15 cellular contexts compared by ENCODE assay signal in genomic region chr19:7342143-7342542, GRCh38.
"Had no signal": no experiment of that assay in that cellular context is flagged by ENCODE, and none has a peak within 500 bp of the region (broad histone marks: within the 10 kb centered on the region; RNA-seq: fewer than 3 reads in every experiment).

No MANE protein-coding gene starts in this region.

- H3K4me3 ChIP-seq: adrenal gland, cardiac muscle cell, gastrocnemius medialis, heart left ventricle, sigmoid colon had no signal

- ATAC-seq: gastrocnemius medialis, heart left ventricle had no signal

- H3K36me3 ChIP-seq: adrenal gland, cardiac muscle cell, gastrocnemius medialis, heart left ventricle, sigmoid colon had no signal

- H3K27ac ChIP-seq: adrenal gland, cardiac muscle cell, epithelial cell of prostate, gastrocnemius medialis, heart left ventricle, sigmoid colon had no signal

- H3K27me3 Mint-ChIP-seq: activated CD4-positive, alpha-beta memory T cell treated with anti-CD3 and anti-CD28 coated beads, Interleukin-2, amount 10 ng/mL, durations not matched to agents 7 days and 5 days; activated T-cell treated with anti-CD3 and anti-CD28 coated beads, Interleukin-2, amount 50 U/mL, for 24 hours had no signal

- DNase-seq: activated CD4-positive, alpha-beta memory T cell treated with anti-CD3 and anti-CD28 coated beads, Interleukin-2, amount 10 ng/mL, durations not matched to agents 7 days and 5 days; activated CD4-positive, alpha-beta T cell treated with anti-CD3 and anti-CD28 coated beads for 1 hour; activated naive CD4-positive, alpha-beta T cell treated with anti-CD3 and anti-CD28 coated beads, Interleukin-2, amount 10 ng/mL, durations not matched to agents 7 days and 5 days; activated T-cell treated with anti-CD3 and anti-CD28 coated beads, Interleukin-2, amount 50 U/mL, for 24 hours; gastrocnemius medialis; heart left ventricle; immature natural killer cell; mesendoderm; stimulated activated CD4-positive, alpha-beta T cell treated with anti-CD3 and anti-CD28 coated beads, Interleukin-1b, Interleukin-23, amount 100 ng/mL, for 48 hours; T1000 had no signal

- H3K9me3 ChIP-seq: adrenal gland, gastrocnemius medialis, heart left ventricle, sigmoid colon had no signal

- H3K9me3 Mint-ChIP-seq: activated CD4-positive, alpha-beta memory T cell treated with anti-CD3 and anti-CD28 coated beads, Interleukin-2, amount 10 ng/mL, durations not matched to agents 7 days and 5 days; activated naive CD4-positive, alpha-beta T cell treated with anti-CD3 and anti-CD28 coated beads, Interleukin-2, amount 10 ng/mL, durations not matched to agents 7 days and 5 days; activated T-cell treated with anti-CD3 and anti-CD28 coated beads, Interleukin-2, amount 50 U/mL, for 24 hours; immature natural killer cell had no signal

- H3K4me1 ChIP-seq: gastrocnemius medialis had no signal

- H3K27me3 ChIP-seq: adrenal gland, cardiac muscle cell, gastrocnemius medialis, heart left ventricle, sigmoid colon had no signal

- H3K36me3 Mint-ChIP-seq: activated naive CD4-positive, alpha-beta T cell treated with anti-CD3 and anti-CD28 coated beads, Interleukin-2, amount 10 ng/mL, durations not matched to agents 7 days and 5 days; immature natural killer cell had no signal

- H3K4me3 Mint-ChIP-seq: activated CD4-positive, alpha-beta memory T cell treated with anti-CD3 and anti-CD28 coated beads, Interleukin-2, amount 10 ng/mL, durations not matched to agents 7 days and 5 days; activated naive CD4-positive, alpha-beta T cell treated with anti-CD3 and anti-CD28 coated beads, Interleukin-2, amount 10 ng/mL, durations not matched to agents 7 days and 5 days; activated T-cell treated with anti-CD3 and anti-CD28 coated beads, Interleukin-2, amount 50 U/mL, for 24 hours; immature natural killer cell had no signal

- FAIRE-seq: urothelium cell line had no signal

- H3K27ac Mint-ChIP-seq: activated CD4-positive, alpha-beta memory T cell treated with anti-CD3 and anti-CD28 coated beads, Interleukin-2, amount 10 ng/mL, durations not matched to agents 7 days and 5 days; activated naive CD4-positive, alpha-beta T cell treated with anti-CD3 and anti-CD28 coated beads, Interleukin-2, amount 10 ng/mL, durations not matched to agents 7 days and 5 days had no signal
